In the genomic region with DNA sequence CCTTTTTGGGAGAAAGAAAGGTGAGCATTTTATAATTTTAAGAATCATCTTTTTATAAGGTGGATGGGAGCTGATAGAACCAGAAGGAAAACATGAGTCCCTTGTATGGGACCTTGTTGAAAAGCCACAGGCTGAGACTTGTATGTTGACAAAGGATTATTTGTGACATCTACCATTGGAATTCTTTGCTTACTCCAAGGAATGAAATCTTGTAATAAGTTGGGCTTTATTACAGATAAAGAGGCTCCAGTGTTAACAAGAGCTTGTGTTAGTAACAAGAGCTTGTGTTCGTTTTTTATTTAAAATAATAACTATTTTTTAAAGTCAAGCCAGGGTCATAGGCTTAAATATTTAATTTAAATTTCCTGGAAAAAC, we compare ENCODE assay signal across 1 cellular context.
TF ChIP-seq lines count a peak whose summit lies in the region.

No MANE protein-coding gene starts in this region.

TF ChIP-seq in SK-N-SH treated with all-trans-retinoic acid at 6 μM for 48 hours, 23 proteins besides CTCF, POLR2A, EP300 and RAD21 (continued from another document):
- TF ChIP-seq CSRNP3 (CRISPR knock-in tag; IDR thresholded peaks at IDR 0.05) (no peak), TOX (CRISPR knock-in tag; IDR thresholded peaks at IDR 0.05; ENCODE audit: borderline replicate concordance) (no peak), PPARA (CRISPR knock-in tag; IDR thresholded peaks at IDR 0.05; ENCODE audit: borderline replicate concordance) (no peak), ESRRG (CRISPR knock-in tag; IDR thresholded peaks at IDR 0.05) (no peak), ARNTL (CRISPR knock-in tag; IDR thresholded peaks at IDR 0.05; ENCODE audit: borderline replicate concordance, low read depth) (no peak), TCF4 (CRISPR knock-in tag; IDR thresholded peaks at IDR 0.05; ENCODE audit: borderline replicate concordance) (no peak), RARB (CRISPR knock-in tag; IDR thresholded peaks at IDR 0.05) (no peak), ZC3H10 (CRISPR knock-in tag; IDR thresholded peaks at IDR 0.05) (no peak), CSDC2 (CRISPR knock-in tag; IDR thresholded peaks at IDR 0.05) (no peak), TSHZ2 (CRISPR knock-in tag; IDR thresholded peaks at IDR 0.05) (no peak), GLIS3 (CRISPR knock-in tag; IDR thresholded peaks at IDR 0.05) (no peak)
